Comparison of ENCODE assay signal across 8 cellular contexts in the genomic region with DNA sequence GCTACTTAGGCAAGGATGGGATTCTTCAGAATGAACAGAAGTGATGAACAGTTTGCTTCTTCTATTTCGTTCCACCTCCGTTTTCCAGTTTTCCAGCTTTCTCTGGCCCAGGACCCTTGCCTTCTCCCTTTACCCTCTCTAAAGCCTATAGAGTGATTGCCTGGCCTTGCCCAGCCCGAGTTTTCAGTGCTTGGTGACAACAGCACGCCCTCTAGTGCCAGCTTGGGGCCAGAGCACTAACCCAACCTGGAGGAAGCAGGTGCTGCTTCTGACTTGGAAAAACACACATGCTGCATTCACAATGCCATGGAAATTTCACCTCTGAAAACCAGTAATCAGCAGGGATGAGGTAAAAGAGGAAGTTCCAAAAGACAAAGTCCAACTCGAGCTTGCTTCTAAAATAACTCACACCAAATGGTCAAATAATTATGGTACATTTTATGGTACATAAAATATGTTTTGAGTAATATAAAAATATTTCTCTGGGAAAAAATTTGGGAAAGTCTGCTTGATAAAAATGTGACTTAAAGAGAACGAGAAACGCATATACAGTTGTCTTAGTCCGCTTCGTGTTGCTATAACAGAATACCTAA. TPM values are rescaled to one million over a fixed set of nuclear protein-coding genes. Genes with fewer than 3 reads are reported as not detected.
DNase-seq lines count a peak whose midpoint lies in the region; ATAC-seq and TF ChIP-seq lines count a peak whose summit lies in the region.

No MANE protein-coding gene starts in this region.

- H3K27ac ChIP-seq in dorsolateral prefrontal cortex: no peak overlapping the region
- H3K27ac ChIP-seq in lower lobe of right lung: no peak overlapping the region

- DNase-seq in DMS 273 treated with DMSO at 0.1 percent for 48 hours (lab: John Stamatoyannopoulos, UW): peak; percentile 53
- peak; percentile 49 for DNase-seq in NCI-H748 treated with DMSO at 0.1 percent for 48 hours (lab: John Stamatoyannopoulos, UW)
- peak; percentile 66 to 69 for DNase-seq in activated CD4-positive, alpha-beta T cell treated with anti-CD3 and anti-CD28 coated beads, Interleukin-2, amount 50 U/mL, for 4 hours
- peak; percentile 57 to 83 (median 76) for DNase-seq in dorsolateral prefrontal cortex
- peak; percentile 82 for DNase-seq in lower lobe of right lung
- DNase-seq in stimulated activated CD8-positive, alpha-beta memory T cell treated with anti-CD3 and anti-CD28 coated beads, Interleukin-12 subunit alpha, Interleukin-12 subunit beta, amount 100 ng/mL, for 24 hours (ENCODE audit: extremely low read depth): peak; percentile 36

- H3K27me3 ChIP-seq in dorsolateral prefrontal cortex: no peaks in the 10 kb centered on the region
- no peaks in the 10 kb centered on the region for H3K27me3 ChIP-seq in lower lobe of right lung (ENCODE audit: low read depth)

- TF ChIP-seq CTCF in dorsolateral prefrontal cortex (IDR thresholded peaks at IDR 0.05 in 54 of 56, conservative IDR thresholded peaks at IDR 0.05 in 2 of 56; ENCODE audit: low read depth in 1 of 56, partially characterized antibody in 56 of 56) (peak; percentile 46 to 97 (median 90)), lower lobe of right lung (IDR thresholded peaks at IDR 0.05) (peak; percentile 92)

- H3K4me3 ChIP-seq in dorsolateral prefrontal cortex: no peak overlapping the region
- H3K4me3 ChIP-seq in lower lobe of right lung: no peak overlapping the region

- intact Hi-C loops in dorsolateral prefrontal cortex (cut with DNase I) (loop anchor here in 1 of 2 donors (2.0 kb wide), 1 partner anchor 129 kb away; no protein-coding TSS in a partner anchor), lower lobe of right lung (cut with DNase I) (loop anchor here (10.0 kb wide), 1 partner anchor 121 kb away; the partner anchor contains the start of gene LGR6)

- no peaks in the 10 kb centered on the region for H3K36me3 ChIP-seq in lower lobe of right lung

- ATAC-seq in HG03460 (IDR thresholded peaks at IDR 0.05; ENCODE audit: unreplicated experiment): peak; percentile 59
- ATAC-seq in lower lobe of right lung: peak; percentile 86 to 87
- no peak for ATAC-seq in GM18873 (IDR thresholded peaks at IDR 0.05; ENCODE audit: low FRiP score, unreplicated experiment)

- H3K4me1 ChIP-seq in lower lobe of right lung: peaks cover 6% of the 10 kb centered on the region

- no peaks in the 10 kb centered on the region for H3K9me3 ChIP-seq in lower lobe of right lung

RNA-seq across cellular contexts. Expression of gene UBE2T, which starts 26.1 kb away (rescaled TPM):
- total RNA-seq in dorsolateral prefrontal cortex: 10 to 100 TPM in 36 of 120 experiments, 1 to 10 TPM in 84; 2.0 to 19.1 (median 9.2) TPM
- total RNA-seq in lower lobe of right lung: 2.9 TPM

RNA-seq across cellular contexts. Expression of gene PPP1R12B, which starts 32.8 kb away (rescaled TPM):
- total RNA-seq in dorsolateral prefrontal cortex (100 to 1,000 TPM in 94 of 120 experiments, 10 to 100 TPM in 26; 81.3 to 162 (median 110) TPM), lower lobe of right lung (41.4 TPM)
